15 cellular contexts compared by ENCODE assay signal in the genomic region with DNA sequence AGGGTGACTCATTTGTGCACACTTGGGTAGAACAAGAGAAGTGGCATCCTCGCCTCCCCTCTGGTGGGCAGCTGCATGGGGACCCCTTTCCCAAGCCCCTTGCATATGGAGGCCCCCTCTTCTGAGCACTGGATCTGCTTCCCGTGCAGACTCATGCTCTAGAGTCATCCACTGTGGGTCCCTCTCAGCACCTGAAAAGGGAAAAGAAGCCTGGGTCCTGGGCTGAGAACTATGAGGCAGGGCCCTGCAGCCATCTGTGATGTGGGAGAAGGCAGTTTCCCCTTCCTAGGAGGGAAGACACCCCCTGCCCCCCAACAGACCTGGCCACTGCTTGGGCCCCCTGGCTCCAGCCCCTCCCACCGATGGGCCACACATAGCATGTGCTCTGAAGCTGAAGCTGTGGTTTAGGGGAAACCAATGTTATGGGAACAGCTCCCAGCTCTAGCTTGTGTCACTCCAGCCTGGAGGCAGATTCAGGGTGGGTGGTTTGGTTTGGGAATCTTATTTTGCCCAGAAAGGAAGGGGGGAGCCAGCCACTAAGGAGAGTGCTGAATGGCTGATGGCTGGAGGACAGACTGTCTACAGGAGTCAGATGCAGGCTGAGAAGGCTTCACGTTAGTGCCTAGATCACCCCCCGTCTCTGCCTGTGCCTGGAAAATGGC.
"Had no signal": no experiment of that assay in that cellular context is flagged by ENCODE, and none has a peak within 500 bp of the region (broad histone marks: within the 10 kb centered on the region; RNA-seq: fewer than 3 reads in every experiment).

No MANE protein-coding gene starts in this region.

- H3K27me3 Mint-ChIP-seq: activated CD4-positive, alpha-beta memory T cell treated with anti-CD3 and anti-CD28 coated beads for 36 hours; activated CD8-positive, alpha-beta memory T cell treated with anti-CD3 and anti-CD28 coated beads, Interleukin-2, amount 10 ng/mL, durations not matched to agents 7 days and 5 days; activated naive CD8-positive, alpha-beta T cell; brain had no signal

- H3K4me1 Mint-ChIP-seq: activated CD8-positive, alpha-beta memory T cell treated with anti-CD3 and anti-CD28 coated beads, Interleukin-2, amount 10 ng/mL, durations not matched to agents 7 days and 5 days; immature natural killer cell had no signal

- H3K27ac Mint-ChIP-seq: activated CD4-positive, alpha-beta memory T cell treated with anti-CD3 and anti-CD28 coated beads for 36 hours; activated CD8-positive, alpha-beta memory T cell treated with anti-CD3 and anti-CD28 coated beads, Interleukin-2, amount 10 ng/mL, durations not matched to agents 7 days and 5 days; activated naive CD8-positive, alpha-beta T cell; immature natural killer cell had no signal

- H3K4me3 Mint-ChIP-seq: activated CD4-positive, alpha-beta memory T cell treated with anti-CD3 and anti-CD28 coated beads for 36 hours; activated CD8-positive, alpha-beta memory T cell treated with anti-CD3 and anti-CD28 coated beads, Interleukin-2, amount 10 ng/mL, durations not matched to agents 7 days and 5 days; activated naive CD8-positive, alpha-beta T cell; brain; immature natural killer cell had no signal

- H3K9me3 Mint-ChIP-seq: activated CD4-positive, alpha-beta memory T cell treated with anti-CD3 and anti-CD28 coated beads for 36 hours; immature natural killer cell had no signal

- DNase-seq: activated CD4-positive, alpha-beta memory T cell treated with anti-CD3 and anti-CD28 coated beads for 36 hours; activated CD8-positive, alpha-beta memory T cell treated with anti-CD3 and anti-CD28 coated beads, Interleukin-2, amount 10 ng/mL, durations not matched to agents 7 days and 5 days; amygdala; central memory CD4-positive, alpha-beta T cell; colonic mucosa; gastrocnemius medialis; heart left ventricle; immature natural killer cell; kidney glomerular epithelial cell; left ventricle myocardium inferior; stimulated activated naive CD8-positive, alpha-beta T cell treated with anti-CD3 and anti-CD28 coated beads, Interleukin-15, Interleukin-2, amounts not matched to agents 100 U/mL and 50 U/mL, for 24 hours; substantia nigra; tibial artery had no signal

- H3K36me3 Mint-ChIP-seq: activated CD4-positive, alpha-beta memory T cell treated with anti-CD3 and anti-CD28 coated beads for 36 hours; activated CD8-positive, alpha-beta memory T cell treated with anti-CD3 and anti-CD28 coated beads, Interleukin-2, amount 10 ng/mL, durations not matched to agents 7 days and 5 days; activated naive CD8-positive, alpha-beta T cell; brain; immature natural killer cell had no signal
